17 cellular contexts compared by ENCODE assay signal in genomic region chr9:6142816-6143454, GRCh38.
DNase-seq lines count a peak whose midpoint lies in the region; ATAC-seq and TF ChIP-seq lines count a peak whose summit lies in the region.
"Had no signal": no experiment of that assay in that cellular context is flagged by ENCODE, and none has a peak within 500 bp of the region (broad histone marks: within the 10 kb centered on the region; RNA-seq: fewer than 3 reads in every experiment).

No MANE protein-coding gene starts in this region.

- H3K9me3 Mint-ChIP-seq in stimulated activated effector memory CD8-positive, alpha-beta T cell treated with anti-CD3 and anti-CD28 coated beads, Interleukin-12 subunit alpha, Interleukin-12 subunit beta, amount 100 ng/mL, for 72 hours: peaks cover 6% of the 10 kb centered on the region
- H3K9me3 Mint-ChIP-seq: HFFc6 had no signal

- BruUV-seq in mammary epithelial cell (replicated peaks; lab: Mats Ljungman, UMichigan): no TSS peak

- no peak overlapping the region for H3K4me3 ChIP-seq in mammary epithelial cell (replicated peaks in 1 of 3; ENCODE audit: insufficient read depth in 1 of 3, low read depth in 2 of 3, low read length in 3 of 3)
- H3K4me3 ChIP-seq in breast epithelium: no peak overlapping the region
- no peak overlapping the region for H3K4me3 ChIP-seq in right lobe of liver
- no peak overlapping the region for H3K4me3 ChIP-seq in gastrocnemius medialis
- H3K4me3 ChIP-seq: HAP-1 had no signal

- H3K4me1 ChIP-seq in mammary epithelial cell (ENCODE audit: insufficient read depth, low read length): no peaks in the 10 kb centered on the region
- H3K4me1 ChIP-seq in breast epithelium: no peaks in the 10 kb centered on the region
- peaks cover 0 to 12% (median 5%) of the 10 kb centered on the region in 4 donors for H3K4me1 ChIP-seq in right lobe of liver
- no peaks in the 10 kb centered on the region for H3K4me1 ChIP-seq in gastrocnemius medialis
- H3K4me1 ChIP-seq: HAP-1 had no signal

- no peaks in the 10 kb centered on the region for H4K20me1 ChIP-seq in mammary epithelial cell (ENCODE audit: insufficient read depth, low read length)

- no peaks in the 10 kb centered on the region for H3K36me3 ChIP-seq in mammary epithelial cell (ENCODE audit: insufficient read depth, low read length)
- no peaks in the 10 kb centered on the region for H3K36me3 ChIP-seq in breast epithelium
- H3K36me3 ChIP-seq in right lobe of liver: no peaks in the 10 kb centered on the region
- H3K36me3 ChIP-seq in gastrocnemius medialis: no peaks in the 10 kb centered on the region
- H3K36me3 ChIP-seq: HAP-1 had no signal

- intact Hi-C loops in mammary epithelial cell (cut with micrococcal nuclease) (no loop called here), breast epithelium (cut with DNase I; ENCODE audit: low total_unique reads) (no loop called here), right lobe of liver (cut with DNase I) (no loop called here), gastrocnemius medialis (cut with DNase I; ENCODE audit: low total_unique reads) (no loop called here)

- peak overlapping the region; percentile 14 for H2AFZ ChIP-seq in mammary epithelial cell (ENCODE audit: low read depth, low read length)

- H3K36me3 Mint-ChIP-seq in stimulated activated effector memory CD8-positive, alpha-beta T cell treated with anti-CD3 and anti-CD28 coated beads, Interleukin-12 subunit alpha, Interleukin-12 subunit beta, amount 100 ng/mL, for 72 hours: no peaks in the 10 kb centered on the region
- H3K36me3 Mint-ChIP-seq: CD14-positive monocyte; CD8-positive, alpha-beta T cell had no signal

- H3K27ac ChIP-seq in mammary epithelial cell (ENCODE audit: insufficient read depth, low read depth, low read length): no peak overlapping the region
- no peak overlapping the region for H3K27ac ChIP-seq in breast epithelium
- peak overlapping the region; percentile 10 to 58 (median 37) for H3K27ac ChIP-seq in right lobe of liver
- no peak overlapping the region for H3K27ac ChIP-seq in gastrocnemius medialis
- H3K27ac ChIP-seq: 22Rv1, KMS-11 had no signal

- no peak for TF ChIP-seq CTCF in mammary epithelial cell (conservative IDR thresholded peaks at IDR 0.05 in 1 of 2, IDR thresholded peaks at IDR 0.05 in 1 of 2; ENCODE audit: extremely low read depth in 1 of 2, insufficient read depth in 1 of 2, low read depth in 1 of 2, low read length in 2 of 2)
- no peak for TF ChIP-seq CTCF in breast epithelium (IDR thresholded peaks at IDR 0.05)
- no peak for TF ChIP-seq CTCF in right lobe of liver (IDR thresholded peaks at IDR 0.05)
- no peak for TF ChIP-seq CTCF in gastrocnemius medialis (IDR thresholded peaks at IDR 0.05 in 4 of 5, conservative IDR thresholded peaks at IDR 0.05 in 1 of 5)

- no peak overlapping the region for H3K4me3 Mint-ChIP-seq in stimulated activated effector memory CD8-positive, alpha-beta T cell treated with anti-CD3 and anti-CD28 coated beads, Interleukin-12 subunit alpha, Interleukin-12 subunit beta, amount 100 ng/mL, for 72 hours
- H3K4me3 Mint-ChIP-seq: CD14-positive monocyte; CD8-positive, alpha-beta T cell; HFFc6 had no signal

- TF ChIP-seq POLR2A in breast epithelium (IDR thresholded peaks at IDR 0.05) (no peak), right lobe of liver (IDR thresholded peaks at IDR 0.05) (no peak), gastrocnemius medialis (IDR thresholded peaks at IDR 0.05) (no peak)

- no peaks in the 10 kb centered on the region for H3K79me2 ChIP-seq in mammary epithelial cell (ENCODE audit: insufficient read depth, low read length)

- CTCF ChIA-PET in mammary epithelial cell (lab: Charles Lee; ENCODE audit: low non-redundant PET): no interaction called here

- no peak overlapping the region for H3K9ac ChIP-seq in mammary epithelial cell (ENCODE audit: insufficient read depth, low read length)
- H3K9ac ChIP-seq: KMS-11 had no signal

- dilution Hi-C loops in mammary epithelial cell (cut with HindIII; ENCODE audit: low sequenced_read_pairs): no loop called here

- H3K4me1 Mint-ChIP-seq in stimulated activated effector memory CD8-positive, alpha-beta T cell treated with anti-CD3 and anti-CD28 coated beads, Interleukin-12 subunit alpha, Interleukin-12 subunit beta, amount 100 ng/mL, for 72 hours: no peaks in the 10 kb centered on the region
- H3K4me1 Mint-ChIP-seq: CD14-positive monocyte had no signal

- no peak for DNase-seq in mammary epithelial cell
- no peak for DNase-seq in breast epithelium (ENCODE audit: low spot score in 2 of 2)
- DNase-seq in right lobe of liver: no peak
- DNase-seq in gastrocnemius medialis: no peak
- no peak for DNase-seq in stimulated activated effector memory CD8-positive, alpha-beta T cell treated with anti-CD3 and anti-CD28 coated beads, Interleukin-12 subunit alpha, Interleukin-12 subunit beta, amount 100 ng/mL, for 72 hours (ENCODE audit: low spot score in 2 of 2)
- DNase-seq: CD8-positive, alpha-beta T cell; COR-L47; DMS53; GF-D8; HFFc6 had no signal

- no peak overlapping the region for H3K4me2 ChIP-seq in mammary epithelial cell (ENCODE audit: insufficient read depth, low read depth, low read length)
- H3K4me2 ChIP-seq: KMS-11 had no signal

- in situ Hi-C loops in mammary epithelial cell (cut with MboI; ENCODE audit: low sequenced_read_pairs in 2 of 2) (loop anchor here in 1 of 2 donors (10.0 kb wide), 1 partner anchor 58 kb away; no protein-coding TSS in a partner anchor), gastrocnemius medialis (cut with MboI; ENCODE audit: low sequenced_read_pairs in 4 of 4) (no loop called here)

- peak; percentile 93 for ATAC-seq in esophagus mucosa
- ATAC-seq in right lobe of liver: peak; percentile 79 to 93 (median 90)
- ATAC-seq in gastrocnemius medialis: no peak
- ATAC-seq in HG02981 (IDR thresholded peaks at IDR 0.05; ENCODE audit: unreplicated experiment): no peak
- ATAC-seq in stimulated activated effector memory CD8-positive, alpha-beta T cell treated with anti-CD3 and anti-CD28 coated beads, Interleukin-12 subunit alpha, Interleukin-12 subunit beta, amount 100 ng/mL, for 72 hours: no peak
- no peak for ATAC-seq in GM18861 (IDR thresholded peaks at IDR 0.05; ENCODE audit: unreplicated experiment)
- ATAC-seq: CD8-positive, alpha-beta T cell had no signal

- no peak overlapping the region for H3K27ac Mint-ChIP-seq in stimulated activated effector memory CD8-positive, alpha-beta T cell treated with anti-CD3 and anti-CD28 coated beads, Interleukin-12 subunit alpha, Interleukin-12 subunit beta, amount 100 ng/mL, for 72 hours
- H3K27ac Mint-ChIP-seq: CD8-positive, alpha-beta T cell; HFFc6 had no signal

- no peaks in the 10 kb centered on the region for H3K9me3 ChIP-seq in mammary epithelial cell (replicated peaks; ENCODE audit: insufficient read depth, low read length)
- H3K9me3 ChIP-seq in breast epithelium: no peaks in the 10 kb centered on the region
- no peaks in the 10 kb centered on the region for H3K9me3 ChIP-seq in right lobe of liver
- H3K9me3 ChIP-seq in gastrocnemius medialis: no peaks in the 10 kb centered on the region
- H3K9me3 ChIP-seq: HAP-1 had no signal

- no peaks in the 10 kb centered on the region for H3K27me3 ChIP-seq in mammary epithelial cell (ENCODE audit: insufficient read depth, low read length)
- H3K27me3 ChIP-seq in breast epithelium: no peaks in the 10 kb centered on the region
- no peaks in the 10 kb centered on the region for H3K27me3 ChIP-seq in right lobe of liver
- H3K27me3 ChIP-seq in gastrocnemius medialis: no peaks in the 10 kb centered on the region

Comparison
In these comparisons a context has a peak if more than half of its experiments do, and no peak if none do; other contexts are left out.
1. H3K27ac ChIP-seq: peak in right lobe of liver (3 of 3); none in mammary epithelial cell (single experiment), breast epithelium (0 of 2) and gastrocnemius medialis (0 of 4).
2. ATAC-seq: peak in esophagus mucosa (single experiment) and right lobe of liver (4 of 4); none in gastrocnemius medialis (0 of 2), HG02981 (single experiment), stimulated activated effector memory CD8-positive, alpha-beta T cell treated with anti-CD3 and anti-CD28 coated beads, Interleukin-12 subunit alpha, Interleukin-12 subunit beta, amount 100 ng/mL, for 72 hours (single experiment) and GM18861 (single experiment).